Comparison of ENCODE assay signal across 1 cellular context in the genomic region with DNA sequence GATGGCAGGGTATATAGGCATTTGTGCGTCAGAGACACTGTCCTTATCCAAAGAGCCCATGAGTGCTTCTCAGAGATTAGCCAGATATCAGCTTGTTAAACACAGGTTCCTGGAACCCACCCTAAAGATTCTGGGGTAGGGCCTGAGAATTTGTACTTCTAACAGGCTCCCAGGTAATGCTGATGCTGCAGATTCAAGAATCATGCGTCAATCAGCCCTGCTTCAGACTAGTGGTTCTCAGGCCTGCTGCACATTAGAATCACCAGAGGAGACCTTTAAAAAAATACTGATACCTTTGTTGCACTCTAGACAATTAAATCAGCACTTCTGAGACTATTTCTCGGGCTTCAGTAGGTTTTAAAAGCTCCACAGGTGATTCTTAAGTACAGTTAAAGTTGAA.
TF ChIP-seq lines count a peak whose summit lies in the region.

No MANE protein-coding gene starts in this region.

TF ChIP-seq in WTC11, 78 proteins besides CTCF, POLR2A, EP300 and RAD21 (continued from another document):
- TF ChIP-seq, protein P1, sequence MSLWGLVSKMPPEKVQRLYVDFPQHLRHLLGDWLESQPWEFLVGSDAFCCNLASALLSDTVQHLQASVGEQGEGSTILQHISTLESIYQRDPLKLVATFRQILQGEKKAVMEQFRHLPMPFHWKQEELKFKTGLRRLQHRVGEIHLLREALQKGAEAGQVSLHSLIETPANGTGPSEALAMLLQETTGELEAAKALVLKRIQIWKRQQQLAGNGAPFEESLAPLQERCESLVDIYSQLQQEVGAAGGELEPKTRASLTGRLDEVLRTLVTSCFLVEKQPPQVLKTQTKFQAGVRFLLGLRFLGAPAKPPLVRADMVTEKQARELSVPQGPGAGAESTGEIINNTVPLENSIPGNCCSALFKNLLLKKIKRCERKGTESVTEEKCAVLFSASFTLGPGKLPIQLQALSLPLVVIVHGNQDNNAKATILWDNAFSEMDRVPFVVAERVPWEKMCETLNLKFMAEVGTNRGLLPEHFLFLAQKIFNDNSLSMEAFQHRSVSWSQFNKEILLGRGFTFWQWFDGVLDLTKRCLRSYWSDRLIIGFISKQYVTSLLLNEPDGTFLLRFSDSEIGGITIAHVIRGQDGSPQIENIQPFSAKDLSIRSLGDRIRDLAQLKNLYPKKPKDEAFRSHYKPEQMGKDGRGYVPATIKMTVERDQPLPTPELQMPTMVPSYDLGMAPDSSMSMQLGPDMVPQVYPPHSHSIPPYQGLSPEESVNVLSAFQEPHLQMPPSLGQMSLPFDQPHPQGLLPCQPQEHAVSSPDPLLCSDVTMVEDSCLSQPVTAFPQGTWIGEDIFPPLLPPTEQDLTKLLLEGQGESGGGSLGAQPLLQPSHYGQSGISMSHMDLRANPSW (CRISPR knock-in tag; conservative IDR thresholded peaks at IDR 0.05; ENCODE audit: low read depth) = no peak
- TF ChIP-seq ZNF219 (CRISPR knock-in tag; IDR thresholded peaks at IDR 0.05; ENCODE audit: borderline replicate concordance) = no peak
- TF ChIP-seq, protein P2, sequence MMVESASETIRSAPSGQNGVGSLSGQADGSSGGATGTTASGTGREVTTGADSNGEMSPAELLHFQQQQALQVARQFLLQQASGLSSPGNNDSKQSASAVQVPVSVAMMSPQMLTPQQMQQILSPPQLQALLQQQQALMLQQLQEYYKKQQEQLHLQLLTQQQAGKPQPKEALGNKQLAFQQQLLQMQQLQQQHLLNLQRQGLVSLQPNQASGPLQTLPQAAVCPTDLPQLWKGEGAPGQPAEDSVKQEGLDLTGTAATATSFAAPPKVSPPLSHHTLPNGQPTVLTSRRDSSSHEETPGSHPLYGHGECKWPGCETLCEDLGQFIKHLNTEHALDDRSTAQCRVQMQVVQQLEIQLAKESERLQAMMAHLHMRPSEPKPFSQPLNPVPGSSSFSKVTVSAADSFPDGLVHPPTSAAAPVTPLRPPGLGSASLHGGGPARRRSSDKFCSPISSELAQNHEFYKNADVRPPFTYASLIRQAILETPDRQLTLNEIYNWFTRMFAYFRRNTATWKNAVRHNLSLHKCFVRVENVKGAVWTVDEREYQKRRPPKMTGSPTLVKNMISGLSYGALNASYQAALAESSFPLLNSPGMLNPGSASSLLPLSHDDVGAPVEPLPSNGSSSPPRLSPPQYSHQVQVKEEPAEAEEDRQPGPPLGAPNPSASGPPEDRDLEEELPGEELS (CRISPR knock-in tag; IDR thresholded peaks at IDR 0.05) = no peak
- no peak for TF ChIP-seq ZNF232 (CRISPR knock-in tag; IDR thresholded peaks at IDR 0.05)
- TF ChIP-seq TCF7 (CRISPR knock-in tag; IDR thresholded peaks at IDR 0.05; ENCODE audit: low read depth) = no peak
- TF ChIP-seq, protein P3, sequence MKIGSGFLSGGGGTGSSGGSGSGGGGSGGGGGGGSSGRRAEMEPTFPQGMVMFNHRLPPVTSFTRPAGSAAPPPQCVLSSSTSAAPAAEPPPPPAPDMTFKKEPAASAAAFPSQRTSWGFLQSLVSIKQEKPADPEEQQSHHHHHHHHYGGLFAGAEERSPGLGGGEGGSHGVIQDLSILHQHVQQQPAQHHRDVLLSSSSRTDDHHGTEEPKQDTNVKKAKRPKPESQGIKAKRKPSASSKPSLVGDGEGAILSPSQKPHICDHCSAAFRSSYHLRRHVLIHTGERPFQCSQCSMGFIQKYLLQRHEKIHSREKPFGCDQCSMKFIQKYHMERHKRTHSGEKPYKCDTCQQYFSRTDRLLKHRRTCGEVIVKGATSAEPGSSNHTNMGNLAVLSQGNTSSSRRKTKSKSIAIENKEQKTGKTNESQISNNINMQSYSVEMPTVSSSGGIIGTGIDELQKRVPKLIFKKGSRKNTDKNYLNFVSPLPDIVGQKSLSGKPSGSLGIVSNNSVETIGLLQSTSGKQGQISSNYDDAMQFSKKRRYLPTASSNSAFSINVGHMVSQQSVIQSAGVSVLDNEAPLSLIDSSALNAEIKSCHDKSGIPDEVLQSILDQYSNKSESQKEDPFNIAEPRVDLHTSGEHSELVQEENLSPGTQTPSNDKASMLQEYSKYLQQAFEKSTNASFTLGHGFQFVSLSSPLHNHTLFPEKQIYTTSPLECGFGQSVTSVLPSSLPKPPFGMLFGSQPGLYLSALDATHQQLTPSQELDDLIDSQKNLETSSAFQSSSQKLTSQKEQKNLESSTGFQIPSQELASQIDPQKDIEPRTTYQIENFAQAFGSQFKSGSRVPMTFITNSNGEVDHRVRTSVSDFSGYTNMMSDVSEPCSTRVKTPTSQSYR (CRISPR knock-in tag; IDR thresholded peaks at IDR 0.05) = no peak
- no peak for TF ChIP-seq NFATC4 (CRISPR knock-in tag; IDR thresholded peaks at IDR 0.05)
- no peak for TF ChIP-seq NFYB (CRISPR knock-in tag; conservative IDR thresholded peaks at IDR 0.05; ENCODE audit: low read depth)
- TF ChIP-seq SP1 (CRISPR knock-in tag; conservative IDR thresholded peaks at IDR 0.05) = no peak
- TF ChIP-seq, protein P4, sequence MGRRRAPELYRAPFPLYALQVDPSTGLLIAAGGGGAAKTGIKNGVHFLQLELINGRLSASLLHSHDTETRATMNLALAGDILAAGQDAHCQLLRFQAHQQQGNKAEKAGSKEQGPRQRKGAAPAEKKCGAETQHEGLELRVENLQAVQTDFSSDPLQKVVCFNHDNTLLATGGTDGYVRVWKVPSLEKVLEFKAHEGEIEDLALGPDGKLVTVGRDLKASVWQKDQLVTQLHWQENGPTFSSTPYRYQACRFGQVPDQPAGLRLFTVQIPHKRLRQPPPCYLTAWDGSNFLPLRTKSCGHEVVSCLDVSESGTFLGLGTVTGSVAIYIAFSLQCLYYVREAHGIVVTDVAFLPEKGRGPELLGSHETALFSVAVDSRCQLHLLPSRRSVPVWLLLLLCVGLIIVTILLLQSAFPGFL (CRISPR knock-in tag; IDR thresholded peaks at IDR 0.05; ENCODE audit: borderline replicate concordance) = no peak
- TF ChIP-seq, protein P5, sequence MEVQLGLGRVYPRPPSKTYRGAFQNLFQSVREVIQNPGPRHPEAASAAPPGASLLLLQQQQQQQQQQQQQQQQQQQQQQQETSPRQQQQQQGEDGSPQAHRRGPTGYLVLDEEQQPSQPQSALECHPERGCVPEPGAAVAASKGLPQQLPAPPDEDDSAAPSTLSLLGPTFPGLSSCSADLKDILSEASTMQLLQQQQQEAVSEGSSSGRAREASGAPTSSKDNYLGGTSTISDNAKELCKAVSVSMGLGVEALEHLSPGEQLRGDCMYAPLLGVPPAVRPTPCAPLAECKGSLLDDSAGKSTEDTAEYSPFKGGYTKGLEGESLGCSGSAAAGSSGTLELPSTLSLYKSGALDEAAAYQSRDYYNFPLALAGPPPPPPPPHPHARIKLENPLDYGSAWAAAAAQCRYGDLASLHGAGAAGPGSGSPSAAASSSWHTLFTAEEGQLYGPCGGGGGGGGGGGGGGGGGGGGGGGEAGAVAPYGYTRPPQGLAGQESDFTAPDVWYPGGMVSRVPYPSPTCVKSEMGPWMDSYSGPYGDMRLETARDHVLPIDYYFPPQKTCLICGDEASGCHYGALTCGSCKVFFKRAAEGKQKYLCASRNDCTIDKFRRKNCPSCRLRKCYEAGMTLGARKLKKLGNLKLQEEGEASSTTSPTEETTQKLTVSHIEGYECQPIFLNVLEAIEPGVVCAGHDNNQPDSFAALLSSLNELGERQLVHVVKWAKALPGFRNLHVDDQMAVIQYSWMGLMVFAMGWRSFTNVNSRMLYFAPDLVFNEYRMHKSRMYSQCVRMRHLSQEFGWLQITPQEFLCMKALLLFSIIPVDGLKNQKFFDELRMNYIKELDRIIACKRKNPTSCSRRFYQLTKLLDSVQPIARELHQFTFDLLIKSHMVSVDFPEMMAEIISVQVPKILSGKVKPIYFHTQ (CRISPR knock-in tag; IDR thresholded peaks at IDR 0.05) = no peak
- TF ChIP-seq, protein P6, sequence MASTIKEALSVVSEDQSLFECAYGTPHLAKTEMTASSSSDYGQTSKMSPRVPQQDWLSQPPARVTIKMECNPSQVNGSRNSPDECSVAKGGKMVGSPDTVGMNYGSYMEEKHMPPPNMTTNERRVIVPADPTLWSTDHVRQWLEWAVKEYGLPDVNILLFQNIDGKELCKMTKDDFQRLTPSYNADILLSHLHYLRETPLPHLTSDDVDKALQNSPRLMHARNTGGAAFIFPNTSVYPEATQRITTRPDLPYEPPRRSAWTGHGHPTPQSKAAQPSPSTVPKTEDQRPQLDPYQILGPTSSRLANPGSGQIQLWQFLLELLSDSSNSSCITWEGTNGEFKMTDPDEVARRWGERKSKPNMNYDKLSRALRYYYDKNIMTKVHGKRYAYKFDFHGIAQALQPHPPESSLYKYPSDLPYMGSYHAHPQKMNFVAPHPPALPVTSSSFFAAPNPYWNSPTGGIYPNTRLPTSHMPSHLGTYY (CRISPR knock-in tag; IDR thresholded peaks at IDR 0.05) = no peak
- TF ChIP-seq TP53 (CRISPR knock-in tag; IDR thresholded peaks at IDR 0.05) = no peak
- no peak for TF ChIP-seq ZNF121 (CRISPR knock-in tag; IDR thresholded peaks at IDR 0.05)
